Comparison of ENCODE assay signal across 25 cellular contexts in genomic region chr22:25141994-25142620, GRCh38. TPM values are rescaled to one million over a fixed set of nuclear protein-coding genes. Genes with fewer than 3 reads are reported as not detected.
A peak's percentile ranks its signal among the peaks of the same experiment; 100 is the strongest.
DNase-seq lines count a peak whose midpoint lies in the region; ATAC-seq and TF ChIP-seq lines count a peak whose summit lies in the region.
"Had no signal": no experiment of that assay in that cellular context is flagged by ENCODE, and none has a peak within 500 bp of the region (broad histone marks: within the 10 kb centered on the region; RNA-seq: fewer than 3 reads in every experiment).

No MANE protein-coding gene starts in this region.

- peaks cover 18% of the 10 kb centered on the region for H3K4me1 Mint-ChIP-seq in MCF 10A (ENCODE audit: insufficient read depth, unreplicated experiment)
- H3K4me1 Mint-ChIP-seq: CD14-positive monocyte, natural killer cell had no signal

- no peaks in the 10 kb centered on the region for H3K9me2 ChIP-seq in Karpas-422 (replicated peaks; ENCODE audit: insufficient read depth, low read length)

- no peaks in the 10 kb centered on the region for H3K9me3 ChIP-seq in breast epithelium
- no peaks in the 10 kb centered on the region for H3K9me3 ChIP-seq in Karpas-422 (ENCODE audit: low read length)
- H3K9me3 ChIP-seq: MG63 had no signal

- no peak overlapping the region for H2BK15ac ChIP-seq in mesendoderm (replicated peaks; ENCODE audit: low read depth)

- no peaks in the 10 kb centered on the region for H3K27me3 ChIP-seq in breast epithelium
- H3K27me3 ChIP-seq in mesendoderm (ENCODE audit: insufficient read depth, low read length, poor library complexity): no peaks in the 10 kb centered on the region
- no peaks in the 10 kb centered on the region for H3K27me3 ChIP-seq in Karpas-422 (ENCODE audit: low read length)
- H3K27me3 ChIP-seq: MG63 had no signal

- H3K4me1 ChIP-seq in breast epithelium (peaks cover 0 to 10% of the 10 kb centered on the region in 2 donors), mesendoderm (ENCODE audit: control insufficient read depth, low read depth, low read length) (no peaks in the 10 kb centered on the region), Karpas-422 (ENCODE audit: low read length) (no peaks in the 10 kb centered on the region)
- H3K4me1 ChIP-seq: parathyroid adenoma had no signal

- CTCF ChIA-PET in MCF 10A (lab: Yijun Ruan, JAX): interaction anchor here (0.6 to 1.2 kb wide), 2 partner anchors 172 to 213 kb away, joined by 3 read pairs; no protein-coding TSS in a partner anchor

- peak overlapping the region; percentile 57 to 88 for H3K27ac ChIP-seq in breast epithelium
- no peak overlapping the region for H3K27ac ChIP-seq in mesendoderm (ENCODE audit: low read depth, low read length)
- H3K27ac ChIP-seq in Karpas-422 (ENCODE audit: low read length): no peak overlapping the region
- H3K27ac ChIP-seq: parathyroid adenoma had no signal

- no peak overlapping the region for H3K4me3 Mint-ChIP-seq in MCF 10A (ENCODE audit: unreplicated experiment)
- H3K4me3 Mint-ChIP-seq: activated CD4-positive, alpha-beta memory T cell treated with anti-CD3 and anti-CD28 coated beads for 36 hours; CD14-positive monocyte; natural killer cell had no signal

- H3K18ac ChIP-seq in mesendoderm (ENCODE audit: low read length): no peak overlapping the region

- DNase-seq in breast epithelium (ENCODE audit: low spot score in 2 of 2) (no peak), MCF 10A (ENCODE audit: unreplicated experiment) (no peak), SK-N-DZ (ENCODE audit: low spot score) (peak; percentile 78), mesendoderm (peak; percentile 83), Karpas-422 (no peak), NCI-H1436 treated with DMSO at 0.1 percent for 48 hours (lab: John Stamatoyannopoulos, UW) (no peak), superior temporal gyrus (ENCODE audit: extremely low spot score) (no peak)
- DNase-seq: activated CD4-positive, alpha-beta memory T cell treated with anti-CD3 and anti-CD28 coated beads for 36 hours; activated CD4-positive, CD25-positive, alpha-beta regulatory T cell; activated gamma-delta T cell treated with Interleukin-2 at 50 U/mL for 16 hours; cortex of kidney; EL; IMR-90; left cardiac atrium; MG63; natural killer cell; RPMI8226; T1000 had no signal

- no peak overlapping the region for H3K23ac ChIP-seq in mesendoderm (ENCODE audit: low read length)

- H2AFZ ChIP-seq in Karpas-422 (ENCODE audit: low read length): no peak overlapping the region
- H2AFZ ChIP-seq: parathyroid adenoma had no signal

- no peaks in the 10 kb centered on the region for H3K36me3 ChIP-seq in breast epithelium
- H3K36me3 ChIP-seq in mesendoderm (ENCODE audit: control insufficient read depth, insufficient read depth, low read length): no peaks in the 10 kb centered on the region
- H3K36me3 ChIP-seq in Karpas-422 (ENCODE audit: insufficient read depth, low read length): no peaks in the 10 kb centered on the region
- H3K36me3 ChIP-seq: MG63 had no signal

- H4K8ac ChIP-seq in mesendoderm (ENCODE audit: low read depth, low read length): no peak overlapping the region

- H4K5ac ChIP-seq in mesendoderm (ENCODE audit: low read length): no peak overlapping the region

- no peaks in the 10 kb centered on the region for H3K9me3 Mint-ChIP-seq in MCF 10A (ENCODE audit: unreplicated experiment)
- H3K9me3 Mint-ChIP-seq: activated CD4-positive, alpha-beta memory T cell treated with anti-CD3 and anti-CD28 coated beads for 36 hours; natural killer cell had no signal

- TF ChIP-seq CTCF in breast epithelium (IDR thresholded peaks at IDR 0.05): no peak
- no peak for TF ChIP-seq CTCF in MCF 10A (IDR thresholded peaks at IDR 0.05; ENCODE audit: unreplicated experiment)

- no TSS peak for BruUV-seq in MCF 10A (replicated peaks; lab: Mats Ljungman, UMichigan)

- no peak overlapping the region for H3K4me2 ChIP-seq in mesendoderm (ENCODE audit: low read length)
- H3K4me2 ChIP-seq in Karpas-422 (ENCODE audit: low read depth, low read length, poor library complexity, severe bottlenecking): no peak overlapping the region

- no peaks in the 10 kb centered on the region for H4K20me1 ChIP-seq in Karpas-422 (ENCODE audit: insufficient read depth, low read depth, low read length)

- H3K79me1 ChIP-seq in mesendoderm (ENCODE audit: low read length): peaks cover 5% of the 10 kb centered on the region

- intact Hi-C loops in breast epithelium (cut with DNase I; ENCODE audit: low total_unique reads) (no loop called here), MCF 10A (cut with micrococcal nuclease) (no loop called here)

- no peak overlapping the region for H2BK5ac ChIP-seq in mesendoderm (ENCODE audit: low read length)

- no peak overlapping the region for H3K9ac ChIP-seq in mesendoderm (ENCODE audit: low read length)
- H3K9ac ChIP-seq in Karpas-422 (ENCODE audit: low read length): no peak overlapping the region
- H3K9ac ChIP-seq: parathyroid adenoma had no signal

- no peak overlapping the region for H2AK5ac ChIP-seq in mesendoderm (ENCODE audit: low read length)

- ATAC-seq in HG03457 (IDR thresholded peaks at IDR 0.05; ENCODE audit: unreplicated experiment): no peak
- ATAC-seq: left cardiac atrium, natural killer cell had no signal

- no peak overlapping the region for H3K56ac ChIP-seq in mesendoderm (ENCODE audit: low read length)

- no peak overlapping the region for H3K4ac ChIP-seq in mesendoderm (ENCODE audit: low read depth, low read length)

- WGBS in mesendoderm (ENCODE audit: extremely low coverage, insufficient coverage, low lambda C conversion rate): no CpG with 5 or more reads among the region's 9 CpGs

- H2BK120ac ChIP-seq in mesendoderm (ENCODE audit: low read depth, low read length): no peak overlapping the region

- no peaks in the 10 kb centered on the region for H3K27me3 Mint-ChIP-seq in MCF 10A (ENCODE audit: insufficient read depth, unreplicated experiment)
- H3K27me3 Mint-ChIP-seq: activated CD4-positive, alpha-beta memory T cell treated with anti-CD3 and anti-CD28 coated beads for 36 hours had no signal

- H3K79me2 ChIP-seq in mesendoderm (ENCODE audit: control insufficient read depth, insufficient read depth, low read length) (no peaks in the 10 kb centered on the region), Karpas-422 (ENCODE audit: low read length) (no peaks in the 10 kb centered on the region)
- H3K79me2 ChIP-seq: parathyroid adenoma had no signal

- no peak overlapping the region for H3K27ac Mint-ChIP-seq in MCF 10A (ENCODE audit: low read depth, unreplicated experiment)
- H3K27ac Mint-ChIP-seq: activated CD4-positive, alpha-beta memory T cell treated with anti-CD3 and anti-CD28 coated beads for 36 hours; CD14-positive monocyte; natural killer cell had no signal

- H3K36me3 Mint-ChIP-seq in MCF 10A (ENCODE audit: insufficient read depth, unreplicated experiment): peaks cover 27% of the 10 kb centered on the region
- H3K36me3 Mint-ChIP-seq: CD14-positive monocyte, natural killer cell had no signal

- POLR2A ChIA-PET in MCF 10A (lab: Yijun Ruan, JAX): interaction anchor here (1.1 kb wide), 1 partner anchor 12 kb away, joined by 4 read pairs; no protein-coding TSS in a partner anchor

- H3K4me3 ChIP-seq in breast epithelium (no peak overlapping the region), mesendoderm (ENCODE audit: low read length) (no peak overlapping the region), Karpas-422 (ENCODE audit: low read length) (no peak overlapping the region)
- H3K4me3 ChIP-seq: MG63 had no signal

- no peak for TF ChIP-seq POLR2A in breast epithelium (IDR thresholded peaks at IDR 0.05)

RNA-seq across cellular contexts. Expression of gene CRYBB3, which starts 57.6 kb away (rescaled TPM):
- total RNA-seq in breast epithelium (under 1 TPM in 1 of 3 donors, not detected in 2; 0.66 TPM), MCF 10A (2022) (0.61 and 0.76 TPM in 2 replicates)
- polyA plus RNA-seq in SK-N-DZ (2014; cell fraction: cytosol; rRNA removed): not detected in 2 replicates
- polyA plus RNA-seq in SK-N-DZ (2014; cell fraction: nucleus; rRNA removed): not detected in 2 replicates
- polyA plus RNA-seq in mesendoderm (2013, experiment 1 of 2): 0.31 TPM
- polyA plus RNA-seq in mesendoderm (2013, experiment 2 of 2): 0.22 TPM
- not detected in 2 replicates for total RNA-seq in Karpas-422 (2014; rRNA removed; shearing (Covaris generic); ENCODE audit: low replicate concordance)
- total RNA-seq: bronchial epithelial cell, H4, IMR-90, left cardiac atrium, mesenteric fat pad, urinary bladder had no signal
- polyA plus RNA-seq: CD14-positive monocyte, IMR-90, urinary bladder had no signal

Comparison
In these comparisons a context has a peak if more than half of its experiments do, and no peak if none do; other contexts are left out.
1. DNase-seq: peak in SK-N-DZ (single experiment) and mesendoderm (single experiment); none in breast epithelium (0 of 2), MCF 10A (single experiment), Karpas-422 (single experiment), NCI-H1436 treated with DMSO at 0.1 percent for 48 hours (single experiment) and superior temporal gyrus (single experiment).
2. H3K27ac ChIP-seq: peak in breast epithelium (2 of 2); none in mesendoderm (single experiment) and Karpas-422 (single experiment).